Comparison of ENCODE assay signal across 10 cellular contexts in the genomic region with DNA sequence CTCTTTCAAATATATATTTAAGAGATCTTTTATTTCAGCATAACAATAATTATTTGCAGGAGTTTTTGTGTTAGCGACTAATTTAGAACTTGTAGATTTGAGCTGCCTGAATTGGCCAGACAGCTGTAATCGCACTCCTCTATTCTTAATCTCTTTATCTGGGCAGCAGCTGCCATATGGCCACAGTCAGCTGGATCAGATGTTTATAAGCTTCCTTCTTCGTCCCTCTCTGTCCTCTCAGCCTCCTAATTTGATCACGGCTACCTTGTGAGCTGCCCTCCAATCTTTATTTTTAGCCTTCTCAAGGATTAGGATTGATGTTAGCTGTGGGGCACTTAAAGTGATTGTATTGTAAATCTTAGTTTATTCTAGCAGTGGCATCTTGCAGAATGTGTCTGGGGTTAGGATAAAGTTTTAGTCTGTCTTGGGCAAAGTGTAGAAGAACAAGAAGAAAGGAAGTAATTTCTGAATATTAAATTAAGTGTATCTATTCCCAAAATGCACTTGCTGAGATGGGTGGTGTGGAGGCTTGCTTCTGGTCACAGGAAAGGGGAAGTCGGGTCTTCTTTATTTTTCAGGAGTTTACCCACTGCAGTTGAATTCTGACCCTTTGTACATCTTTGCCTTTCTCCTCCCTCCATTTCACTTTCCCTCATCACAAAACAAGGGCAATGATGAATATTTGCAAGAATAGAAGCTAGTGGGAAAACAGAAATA. TPM values are rescaled to one million over a fixed set of nuclear protein-coding genes. Genes with fewer than 3 reads are reported as not detected.
DNase-seq lines count a peak whose midpoint lies in the region; ATAC-seq, FAIRE-seq and TF ChIP-seq lines count a peak whose summit lies in the region.
"Had no signal": no experiment of that assay in that cellular context is flagged by ENCODE, and none has a peak within 500 bp of the region (broad histone marks: within the 10 kb centered on the region; RNA-seq: fewer than 3 reads in every experiment).

No MANE protein-coding gene starts in this region.

- peaks cover 15% of the 10 kb centered on the region for H3F3A ChIP-seq in SK-N-SH (replicated peaks; ENCODE audit: insufficient read depth)

- peak overlapping the region; percentile 94; the same call in 1 of the 2 replicates for H3K9ac ChIP-seq in SK-N-SH

- H3K27ac ChIP-seq in right atrium auricular region (peak overlapping the region; percentile 50 to 74), SK-N-SH (ENCODE audit: low read depth in 2 of 2, low read length in 1 of 2) (peak overlapping the region; percentile 72 to 93)
- H3K27ac ChIP-seq: C4-2B had no signal

- POLR2A ChIA-PET in SK-N-SH (lab: Yijun Ruan, JAX) = interaction anchor here (1.0 kb wide), 1 partner anchor 179 kb away, joined by 4 read pairs; no protein-coding TSS in a partner anchor

- H3K4me3 ChIP-seq in right atrium auricular region (no peak overlapping the region), SK-N-SH (ENCODE audit: low read depth in 2 of 2, low read length in 1 of 2) (peak overlapping the region; percentile 75 to 90)

- 21% methylated on average over 5 of the region's 5 CpGs for WGBS in SK-N-SH (ENCODE audit: low lambda C conversion rate)

- H3K4me1 ChIP-seq in right atrium auricular region (peaks cover 0 to 25% of the 10 kb centered on the region in 2 donors), SK-N-SH (ENCODE audit: control insufficient read depth in 1 of 2, insufficient read depth in 2 of 2, low read depth in 1 of 2, low read length in 1 of 2) (peaks cover 17 to 61% of the 10 kb centered on the region in 2 experiments; a peak in 3 of 4 replicates)

- no peak for DNase-seq in right atrium auricular region (ENCODE audit: low spot score)
- DNase-seq in Right ventricle myocardium inferior (ENCODE audit: missing footprints) = no peak
- peak; percentile 73 for DNase-seq in SK-N-SH
- peak; percentile 51 for DNase-seq in iris pigment epithelial cell (ENCODE audit: low read depth)
- DNase-seq in GM12892 (ENCODE audit: insufficient read length) = no peak
- DNase-seq in COLO829 (ENCODE audit: low spot score) = no peak
- no peak for DNase-seq in T1000 (lab: John Stamatoyannopoulos, UW)
- DNase-seq in activated gamma-delta T cell (lab: John Stamatoyannopoulos, UW) = no peak

- H2AFZ ChIP-seq in SK-N-SH (ENCODE audit: low read depth) = no peak overlapping the region

- peak in 1 of 2 experiments; percentile 75; a peak in 2 of 4 replicates for TF ChIP-seq EP300 in SK-N-SH (IDR thresholded peaks at IDR 0.05; ENCODE audit: borderline replicate concordance in 1 of 2, low read depth in 1 of 2, low read length in 1 of 2)

- H3K27me3 ChIP-seq in right atrium auricular region = no peaks in the 10 kb centered on the region
- H3K27me3 ChIP-seq in SK-N-SH (ENCODE audit: insufficient read depth) = no peaks in the 10 kb centered on the region

- CTCF ChIA-PET in SK-N-SH (lab: Yijun Ruan, JAX) = interaction anchor here (1.2 to 2.0 kb wide), 4 partner anchors 9 to 708 kb away, joined by 3 to 5 read pairs (median 3); no protein-coding TSS in a partner anchor

- TF ChIP-seq CTCF in right atrium auricular region (IDR thresholded peaks at IDR 0.05) = no peak
- TF ChIP-seq CTCF in SK-N-SH (IDR thresholded peaks at IDR 0.05) = no peak

- FAIRE-seq in GM12892 (lab: Jason Lieb, UNC) = no peak
- FAIRE-seq: endometrium had no signal

- H3K79me2 ChIP-seq in SK-N-SH (ENCODE audit: insufficient read depth) = peaks cover 77% of the 10 kb centered on the region

- intact Hi-C loops in Right ventricle myocardium inferior (cut with DNase I) = no loop called here

- no peaks in the 10 kb centered on the region for H3K9me2 ChIP-seq in SK-N-SH

- ATAC-seq in Right ventricle myocardium inferior = no peak

- H3K4me2 ChIP-seq in SK-N-SH = peak overlapping the region; percentile 96

- H3K36me3 ChIP-seq in right atrium auricular region (peaks cover 15% of the 10 kb centered on the region), SK-N-SH (replicated peaks in 1 of 2; ENCODE audit: control insufficient read depth in 1 of 2, insufficient read depth in 2 of 2, low read length in 1 of 2) (peaks cover 20 to 35% of the 10 kb centered on the region in 2 experiments)

- no peaks in the 10 kb centered on the region for H3K9me3 ChIP-seq in right atrium auricular region
- no peaks in the 10 kb centered on the region for H3K9me3 ChIP-seq in SK-N-SH

- H4K20me1 ChIP-seq in SK-N-SH (ENCODE audit: insufficient read depth) = peaks cover 29% of the 10 kb centered on the region

- no peak for TF ChIP-seq POLR2A in GM12892 (IDR thresholded peaks at IDR 0.05; ENCODE audit: low read depth, low read length)

- TF ChIP-seq RAD21 in SK-N-SH (IDR thresholded peaks at IDR 0.05; ENCODE audit: low read length) = peak; percentile 12; the same call in 1 of the 2 replicates

TF ChIP-seq in SK-N-SH, 30 proteins besides CTCF, POLR2A, EP300 and RAD21 (continues in another document):
- TF ChIP-seq MXI1 (IDR thresholded peaks at IDR 0.05; ENCODE audit: low read depth, low read length) (peak; percentile 31; the same call in 1 of the 2 replicates), YY1 (IDR thresholded peaks at IDR 0.05; ENCODE audit: low read depth) (no peak), JUND (IDR thresholded peaks at IDR 0.05) (no peak), REST (IDR thresholded peaks at IDR 0.05; ENCODE audit: low read depth, low read length) (no peak), TAF1 (IDR thresholded peaks at IDR 0.05; ENCODE audit: borderline replicate concordance, low read depth, low read length) (no peak), RCOR1 (IDR thresholded peaks at IDR 0.05; ENCODE audit: low read length) (peak; percentile 84), FOXJ3 (CRISPR knock-in tag; IDR thresholded peaks at IDR 0.05) (no peak), NRF1 (IDR thresholded peaks at IDR 0.05; ENCODE audit: low read depth, low read length) (no peak)
- TF ChIP-seq, protein P1, sequence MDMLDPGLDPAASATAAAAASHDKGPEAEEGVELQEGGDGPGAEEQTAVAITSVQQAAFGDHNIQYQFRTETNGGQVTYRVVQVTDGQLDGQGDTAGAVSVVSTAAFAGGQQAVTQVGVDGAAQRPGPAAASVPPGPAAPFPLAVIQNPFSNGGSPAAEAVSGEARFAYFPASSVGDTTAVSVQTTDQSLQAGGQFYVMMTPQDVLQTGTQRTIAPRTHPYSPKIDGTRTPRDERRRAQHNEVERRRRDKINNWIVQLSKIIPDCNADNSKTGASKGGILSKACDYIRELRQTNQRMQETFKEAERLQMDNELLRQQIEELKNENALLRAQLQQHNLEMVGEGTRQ (IDR thresholded peaks at IDR 0.05; ENCODE audit: borderline replicate concordance, low read depth, low read length) = no peak
- TF ChIP-seq, protein P2, sequence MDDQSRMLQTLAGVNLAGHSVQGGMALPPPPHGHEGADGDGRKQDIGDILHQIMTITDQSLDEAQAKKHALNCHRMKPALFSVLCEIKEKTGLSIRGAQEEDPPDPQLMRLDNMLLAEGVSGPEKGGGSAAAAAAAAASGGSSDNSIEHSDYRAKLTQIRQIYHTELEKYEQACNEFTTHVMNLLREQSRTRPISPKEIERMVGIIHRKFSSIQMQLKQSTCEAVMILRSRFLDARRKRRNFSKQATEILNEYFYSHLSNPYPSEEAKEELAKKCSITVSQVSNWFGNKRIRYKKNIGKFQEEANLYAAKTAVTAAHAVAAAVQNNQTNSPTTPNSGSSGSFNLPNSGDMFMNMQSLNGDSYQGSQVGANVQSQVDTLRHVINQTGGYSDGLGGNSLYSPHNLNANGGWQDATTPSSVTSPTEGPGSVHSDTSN (IDR thresholded peaks at IDR 0.05) = peak; percentile 56; the same call in 1 of the 2 replicates
- TF ChIP-seq, protein P3, sequence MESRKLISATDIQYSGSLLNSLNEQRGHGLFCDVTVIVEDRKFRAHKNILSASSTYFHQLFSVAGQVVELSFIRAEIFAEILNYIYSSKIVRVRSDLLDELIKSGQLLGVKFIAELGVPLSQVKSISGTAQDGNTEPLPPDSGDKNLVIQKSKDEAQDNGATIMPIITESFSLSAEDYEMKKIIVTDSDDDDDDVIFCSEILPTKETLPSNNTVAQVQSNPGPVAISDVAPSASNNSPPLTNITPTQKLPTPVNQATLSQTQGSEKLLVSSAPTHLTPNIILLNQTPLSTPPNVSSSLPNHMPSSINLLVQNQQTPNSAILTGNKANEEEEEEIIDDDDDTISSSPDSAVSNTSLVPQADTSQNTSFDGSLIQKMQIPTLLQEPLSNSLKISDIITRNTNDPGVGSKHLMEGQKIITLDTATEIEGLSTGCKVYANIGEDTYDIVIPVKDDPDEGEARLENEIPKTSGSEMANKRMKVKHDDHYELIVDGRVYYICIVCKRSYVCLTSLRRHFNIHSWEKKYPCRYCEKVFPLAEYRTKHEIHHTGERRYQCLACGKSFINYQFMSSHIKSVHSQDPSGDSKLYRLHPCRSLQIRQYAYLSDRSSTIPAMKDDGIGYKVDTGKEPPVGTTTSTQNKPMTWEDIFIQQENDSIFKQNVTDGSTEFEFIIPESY (IDR thresholded peaks at IDR 0.05; ENCODE audit: borderline replicate concordance, low read depth) = no peak

RNA-seq across cellular contexts. Expression of gene ZBTB18, which starts 1.1 kb away (rescaled TPM):
- total RNA-seq in right atrium auricular region = 10 to 100 TPM; 14.9 to 19.7 TPM
- 31.0 TPM for total RNA-seq in Right ventricle myocardium inferior
- 19.3 and 21.3 TPM in 2 replicates for polyA plus RNA-seq in SK-N-SH (2012; rRNA removed)
- polyA plus RNA-seq in SK-N-SH (2012; cell fraction: cytosol; rRNA removed) = 19.9 and 20.2 TPM in 2 replicates
- 35.1 and 43.3 TPM in 2 replicates for polyA plus RNA-seq in SK-N-SH (2012; cell fraction: nucleus; rRNA removed)
- polyA plus RNA-seq in GM12892 (2012; ENCODE audit: missing spikeins) = 5.0 TPM

Comparison
In these comparisons a context has a peak if more than half of its experiments do, and no peak if none do; other contexts are left out.
1. DNase-seq: peak in SK-N-SH (single experiment) and iris pigment epithelial cell (single experiment); none in right atrium auricular region (single experiment), Right ventricle myocardium inferior (single experiment), GM12892 (single experiment), COLO829 (single experiment), T1000 (single experiment) and activated gamma-delta T cell (single experiment).
2. H3K4me3 ChIP-seq: peak in SK-N-SH (2 of 2); none in right atrium auricular region (0 of 2).